1 cellular context compared by ENCODE assay signal in the genomic region with DNA sequence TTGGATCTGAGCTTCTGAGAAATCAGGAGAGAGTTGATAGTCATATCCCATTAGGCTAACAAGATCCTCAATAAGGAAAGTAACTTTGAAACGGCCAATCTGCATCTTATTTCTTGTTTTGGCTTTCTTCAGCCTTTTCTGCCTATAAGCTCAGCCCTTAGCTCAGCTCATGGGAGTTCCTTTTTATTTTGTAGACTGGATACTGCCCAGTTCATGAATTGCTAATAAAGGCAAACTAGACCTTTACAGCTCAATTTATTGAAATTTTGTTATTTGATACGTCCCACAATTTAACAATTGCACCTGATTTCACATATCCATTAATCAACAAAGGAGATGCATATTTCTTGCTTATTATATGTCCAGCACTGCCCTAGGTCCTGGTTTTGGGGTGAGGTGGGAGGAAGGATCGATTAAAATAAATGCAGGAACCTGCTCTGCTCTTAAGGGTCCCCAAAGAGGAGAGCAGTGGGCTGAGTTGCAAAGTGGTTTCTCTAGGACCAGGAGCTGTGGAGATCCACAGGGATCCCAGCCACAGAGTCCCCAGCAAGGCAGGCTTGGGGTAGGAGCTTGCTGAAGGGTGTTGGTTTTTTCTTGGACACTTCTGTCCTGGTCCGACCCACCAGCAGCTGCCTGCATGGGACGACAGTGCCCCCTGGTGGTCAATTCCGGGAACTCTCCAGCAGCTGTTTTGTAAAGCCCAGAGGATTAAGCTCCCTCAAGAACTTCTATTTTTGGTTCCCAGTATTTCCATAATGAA.
TF ChIP-seq lines count a peak whose summit lies in the region.

No MANE protein-coding gene starts in this region.

TF ChIP-seq in K562, 482 proteins besides CTCF, POLR2A, EP300 and RAD21 (continued from another document and continues in another):
- TF ChIP-seq, protein P1, sequence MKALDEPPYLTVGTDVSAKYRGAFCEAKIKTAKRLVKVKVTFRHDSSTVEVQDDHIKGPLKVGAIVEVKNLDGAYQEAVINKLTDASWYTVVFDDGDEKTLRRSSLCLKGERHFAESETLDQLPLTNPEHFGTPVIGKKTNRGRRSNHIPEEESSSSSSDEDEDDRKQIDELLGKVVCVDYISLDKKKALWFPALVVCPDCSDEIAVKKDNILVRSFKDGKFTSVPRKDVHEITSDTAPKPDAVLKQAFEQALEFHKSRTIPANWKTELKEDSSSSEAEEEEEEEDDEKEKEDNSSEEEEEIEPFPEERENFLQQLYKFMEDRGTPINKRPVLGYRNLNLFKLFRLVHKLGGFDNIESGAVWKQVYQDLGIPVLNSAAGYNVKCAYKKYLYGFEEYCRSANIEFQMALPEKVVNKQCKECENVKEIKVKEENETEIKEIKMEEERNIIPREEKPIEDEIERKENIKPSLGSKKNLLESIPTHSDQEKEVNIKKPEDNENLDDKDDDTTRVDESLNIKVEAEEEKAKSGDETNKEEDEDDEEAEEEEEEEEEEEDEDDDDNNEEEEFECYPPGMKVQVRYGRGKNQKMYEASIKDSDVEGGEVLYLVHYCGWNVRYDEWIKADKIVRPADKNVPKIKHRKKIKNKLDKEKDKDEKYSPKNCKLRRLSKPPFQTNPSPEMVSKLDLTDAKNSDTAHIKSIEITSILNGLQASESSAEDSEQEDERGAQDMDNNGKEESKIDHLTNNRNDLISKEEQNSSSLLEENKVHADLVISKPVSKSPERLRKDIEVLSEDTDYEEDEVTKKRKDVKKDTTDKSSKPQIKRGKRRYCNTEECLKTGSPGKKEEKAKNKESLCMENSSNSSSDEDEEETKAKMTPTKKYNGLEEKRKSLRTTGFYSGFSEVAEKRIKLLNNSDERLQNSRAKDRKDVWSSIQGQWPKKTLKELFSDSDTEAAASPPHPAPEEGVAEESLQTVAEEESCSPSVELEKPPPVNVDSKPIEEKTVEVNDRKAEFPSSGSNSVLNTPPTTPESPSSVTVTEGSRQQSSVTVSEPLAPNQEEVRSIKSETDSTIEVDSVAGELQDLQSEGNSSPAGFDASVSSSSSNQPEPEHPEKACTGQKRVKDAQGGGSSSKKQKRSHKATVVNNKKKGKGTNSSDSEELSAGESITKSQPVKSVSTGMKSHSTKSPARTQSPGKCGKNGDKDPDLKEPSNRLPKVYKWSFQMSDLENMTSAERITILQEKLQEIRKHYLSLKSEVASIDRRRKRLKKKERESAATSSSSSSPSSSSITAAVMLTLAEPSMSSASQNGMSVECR (CRISPR knock-in tag; IDR thresholded peaks at IDR 0.05), result no peak
- TF ChIP-seq PRMT5 (CRISPR knock-in tag; IDR thresholded peaks at IDR 0.05), result no peak
- TF ChIP-seq, protein P2, sequence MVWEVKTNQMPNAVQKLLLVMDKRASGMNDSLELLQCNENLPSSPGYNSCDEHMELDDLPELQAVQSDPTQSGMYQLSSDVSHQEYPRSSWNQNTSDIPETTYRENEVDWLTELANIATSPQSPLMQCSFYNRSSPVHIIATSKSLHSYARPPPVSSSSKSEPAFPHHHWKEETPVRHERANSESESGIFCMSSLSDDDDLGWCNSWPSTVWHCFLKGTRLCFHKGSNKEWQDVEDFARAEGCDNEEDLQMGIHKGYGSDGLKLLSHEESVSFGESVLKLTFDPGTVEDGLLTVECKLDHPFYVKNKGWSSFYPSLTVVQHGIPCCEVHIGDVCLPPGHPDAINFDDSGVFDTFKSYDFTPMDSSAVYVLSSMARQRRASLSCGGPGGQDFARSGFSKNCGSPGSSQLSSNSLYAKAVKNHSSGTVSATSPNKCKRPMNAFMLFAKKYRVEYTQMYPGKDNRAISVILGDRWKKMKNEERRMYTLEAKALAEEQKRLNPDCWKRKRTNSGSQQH (CRISPR knock-in tag; IDR thresholded peaks at IDR 0.05), result no peak
- TF ChIP-seq, protein P3, sequence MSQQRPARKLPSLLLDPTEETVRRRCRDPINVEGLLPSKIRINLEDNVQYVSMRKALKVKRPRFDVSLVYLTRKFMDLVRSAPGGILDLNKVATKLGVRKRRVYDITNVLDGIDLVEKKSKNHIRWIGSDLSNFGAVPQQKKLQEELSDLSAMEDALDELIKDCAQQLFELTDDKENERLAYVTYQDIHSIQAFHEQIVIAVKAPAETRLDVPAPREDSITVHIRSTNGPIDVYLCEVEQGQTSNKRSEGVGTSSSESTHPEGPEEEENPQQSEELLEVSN (IDR thresholded peaks at IDR 0.05; ENCODE audit: borderline replicate concordance in 1 of 2, extremely low read depth in 1 of 2, insufficient read depth in 1 of 2, insufficient read length in 1 of 2, low read depth in 1 of 2, low read length in 1 of 2, poor library complexity in 1 of 2, severe bottlenecking in 1 of 2), result no peak
- TF ChIP-seq CBFA2T2 (conservative IDR thresholded peaks at IDR 0.05), result no peak
- TF ChIP-seq TFAM (CRISPR knock-in tag; conservative IDR thresholded peaks at IDR 0.05), result no peak
- no peak for TF ChIP-seq ZNF76 (CRISPR knock-in tag; IDR thresholded peaks at IDR 0.05; ENCODE audit: borderline replicate concordance)
- TF ChIP-seq SMAD3 (CRISPR knock-in tag; conservative IDR thresholded peaks at IDR 0.05), result no peak
- no peak for TF ChIP-seq BRD4 (IDR thresholded peaks at IDR 0.05)
- TF ChIP-seq, protein P4, sequence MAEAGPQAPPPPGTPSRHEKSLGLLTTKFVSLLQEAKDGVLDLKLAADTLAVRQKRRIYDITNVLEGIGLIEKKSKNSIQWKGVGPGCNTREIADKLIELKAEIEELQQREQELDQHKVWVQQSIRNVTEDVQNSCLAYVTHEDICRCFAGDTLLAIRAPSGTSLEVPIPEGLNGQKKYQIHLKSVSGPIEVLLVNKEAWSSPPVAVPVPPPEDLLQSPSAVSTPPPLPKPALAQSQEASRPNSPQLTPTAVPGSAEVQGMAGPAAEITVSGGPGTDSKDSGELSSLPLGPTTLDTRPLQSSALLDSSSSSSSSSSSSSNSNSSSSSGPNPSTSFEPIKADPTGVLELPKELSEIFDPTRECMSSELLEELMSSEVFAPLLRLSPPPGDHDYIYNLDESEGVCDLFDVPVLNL (CRISPR knock-in tag; IDR thresholded peaks at IDR 0.05; ENCODE audit: low read depth), result no peak
- no peak for TF ChIP-seq GABPB2 (CRISPR knock-in tag; conservative IDR thresholded peaks at IDR 0.05)
- TF ChIP-seq, protein P5, sequence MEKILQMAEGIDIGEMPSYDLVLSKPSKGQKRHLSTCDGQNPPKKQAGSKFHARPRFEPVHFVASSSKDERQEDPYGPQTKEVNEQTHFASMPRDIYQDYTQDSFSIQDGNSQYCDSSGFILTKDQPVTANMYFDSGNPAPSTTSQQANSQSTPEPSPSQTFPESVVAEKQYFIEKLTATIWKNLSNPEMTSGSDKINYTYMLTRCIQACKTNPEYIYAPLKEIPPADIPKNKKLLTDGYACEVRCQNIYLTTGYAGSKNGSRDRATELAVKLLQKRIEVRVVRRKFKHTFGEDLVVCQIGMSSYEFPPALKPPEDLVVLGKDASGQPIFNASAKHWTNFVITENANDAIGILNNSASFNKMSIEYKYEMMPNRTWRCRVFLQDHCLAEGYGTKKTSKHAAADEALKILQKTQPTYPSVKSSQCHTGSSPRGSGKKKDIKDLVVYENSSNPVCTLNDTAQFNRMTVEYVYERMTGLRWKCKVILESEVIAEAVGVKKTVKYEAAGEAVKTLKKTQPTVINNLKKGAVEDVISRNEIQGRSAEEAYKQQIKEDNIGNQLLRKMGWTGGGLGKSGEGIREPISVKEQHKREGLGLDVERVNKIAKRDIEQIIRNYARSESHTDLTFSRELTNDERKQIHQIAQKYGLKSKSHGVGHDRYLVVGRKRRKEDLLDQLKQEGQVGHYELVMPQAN (IDR thresholded peaks at IDR 0.05; ENCODE audit: borderline replicate concordance), result no peak
- peak; percentile 52; the same call in 1 of the 2 replicates for TF ChIP-seq XRCC5 (IDR thresholded peaks at IDR 0.05; ENCODE audit: low read depth, low read length)
- TF ChIP-seq PHF20 (IDR thresholded peaks at IDR 0.05; ENCODE audit: partially characterized antibody), result no peak
- peak; percentile 74; the same call in 1 of the 2 replicates for TF ChIP-seq CC2D1A (IDR thresholded peaks at IDR 0.05)
- TF ChIP-seq GATAD2A (IDR thresholded peaks at IDR 0.05), result no peak
- TF ChIP-seq RBM39 (optimal IDR thresholded peaks at IDR 0.05; ENCODE audit: low read depth, low read length), result no peak
- no peak for TF ChIP-seq HCFC1 (IDR thresholded peaks at IDR 0.05; ENCODE audit: low read depth, low read length)
- TF ChIP-seq, protein P6, sequence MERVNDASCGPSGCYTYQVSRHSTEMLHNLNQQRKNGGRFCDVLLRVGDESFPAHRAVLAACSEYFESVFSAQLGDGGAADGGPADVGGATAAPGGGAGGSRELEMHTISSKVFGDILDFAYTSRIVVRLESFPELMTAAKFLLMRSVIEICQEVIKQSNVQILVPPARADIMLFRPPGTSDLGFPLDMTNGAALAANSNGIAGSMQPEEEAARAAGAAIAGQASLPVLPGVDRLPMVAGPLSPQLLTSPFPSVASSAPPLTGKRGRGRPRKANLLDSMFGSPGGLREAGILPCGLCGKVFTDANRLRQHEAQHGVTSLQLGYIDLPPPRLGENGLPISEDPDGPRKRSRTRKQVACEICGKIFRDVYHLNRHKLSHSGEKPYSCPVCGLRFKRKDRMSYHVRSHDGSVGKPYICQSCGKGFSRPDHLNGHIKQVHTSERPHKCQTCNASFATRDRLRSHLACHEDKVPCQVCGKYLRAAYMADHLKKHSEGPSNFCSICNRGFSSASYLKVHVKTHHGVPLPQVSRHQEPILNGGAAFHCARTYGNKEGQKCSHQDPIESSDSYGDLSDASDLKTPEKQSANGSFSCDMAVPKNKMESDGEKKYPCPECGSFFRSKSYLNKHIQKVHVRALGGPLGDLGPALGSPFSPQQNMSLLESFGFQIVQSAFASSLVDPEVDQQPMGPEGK (CRISPR knock-in tag; IDR thresholded peaks at IDR 0.05; ENCODE audit: borderline replicate concordance), result no peak
- TF ChIP-seq, protein P7, sequence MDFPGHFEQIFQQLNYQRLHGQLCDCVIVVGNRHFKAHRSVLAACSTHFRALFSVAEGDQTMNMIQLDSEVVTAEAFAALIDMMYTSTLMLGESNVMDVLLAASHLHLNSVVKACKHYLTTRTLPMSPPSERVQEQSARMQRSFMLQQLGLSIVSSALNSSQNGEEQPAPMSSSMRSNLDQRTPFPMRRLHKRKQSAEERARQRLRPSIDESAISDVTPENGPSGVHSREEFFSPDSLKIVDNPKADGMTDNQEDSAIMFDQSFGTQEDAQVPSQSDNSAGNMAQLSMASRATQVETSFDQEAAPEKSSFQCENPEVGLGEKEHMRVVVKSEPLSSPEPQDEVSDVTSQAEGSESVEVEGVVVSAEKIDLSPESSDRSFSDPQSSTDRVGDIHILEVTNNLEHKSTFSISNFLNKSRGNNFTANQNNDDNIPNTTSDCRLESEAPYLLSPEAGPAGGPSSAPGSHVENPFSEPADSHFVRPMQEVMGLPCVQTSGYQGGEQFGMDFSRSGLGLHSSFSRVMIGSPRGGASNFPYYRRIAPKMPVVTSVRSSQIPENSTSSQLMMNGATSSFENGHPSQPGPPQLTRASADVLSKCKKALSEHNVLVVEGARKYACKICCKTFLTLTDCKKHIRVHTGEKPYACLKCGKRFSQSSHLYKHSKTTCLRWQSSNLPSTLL (IDR thresholded peaks at IDR 0.05), result no peak
- TF ChIP-seq, protein P8, sequence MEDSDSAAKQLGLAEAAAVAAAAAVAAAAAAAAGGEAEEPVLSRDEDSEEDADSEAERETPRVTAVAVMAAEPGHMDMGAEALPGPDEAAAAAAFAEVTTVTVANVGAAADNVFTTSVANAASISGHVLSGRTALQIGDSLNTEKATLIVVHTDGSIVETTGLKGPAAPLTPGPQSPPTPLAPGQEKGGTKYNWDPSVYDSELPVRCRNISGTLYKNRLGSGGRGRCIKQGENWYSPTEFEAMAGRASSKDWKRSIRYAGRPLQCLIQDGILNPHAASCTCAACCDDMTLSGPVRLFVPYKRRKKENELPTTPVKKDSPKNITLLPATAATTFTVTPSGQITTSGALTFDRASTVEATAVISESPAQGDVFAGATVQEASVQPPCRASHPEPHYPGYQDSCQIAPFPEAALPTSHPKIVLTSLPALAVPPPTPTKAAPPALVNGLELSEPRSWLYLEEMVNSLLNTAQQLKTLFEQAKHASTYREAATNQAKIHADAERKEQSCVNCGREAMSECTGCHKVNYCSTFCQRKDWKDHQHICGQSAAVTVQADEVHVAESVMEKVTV (CRISPR knock-in tag; IDR thresholded peaks at IDR 0.05), result peak; percentile 99
- no peak for TF ChIP-seq RHOXF2B (CRISPR knock-in tag; conservative IDR thresholded peaks at IDR 0.05)
- TF ChIP-seq, protein P9, sequence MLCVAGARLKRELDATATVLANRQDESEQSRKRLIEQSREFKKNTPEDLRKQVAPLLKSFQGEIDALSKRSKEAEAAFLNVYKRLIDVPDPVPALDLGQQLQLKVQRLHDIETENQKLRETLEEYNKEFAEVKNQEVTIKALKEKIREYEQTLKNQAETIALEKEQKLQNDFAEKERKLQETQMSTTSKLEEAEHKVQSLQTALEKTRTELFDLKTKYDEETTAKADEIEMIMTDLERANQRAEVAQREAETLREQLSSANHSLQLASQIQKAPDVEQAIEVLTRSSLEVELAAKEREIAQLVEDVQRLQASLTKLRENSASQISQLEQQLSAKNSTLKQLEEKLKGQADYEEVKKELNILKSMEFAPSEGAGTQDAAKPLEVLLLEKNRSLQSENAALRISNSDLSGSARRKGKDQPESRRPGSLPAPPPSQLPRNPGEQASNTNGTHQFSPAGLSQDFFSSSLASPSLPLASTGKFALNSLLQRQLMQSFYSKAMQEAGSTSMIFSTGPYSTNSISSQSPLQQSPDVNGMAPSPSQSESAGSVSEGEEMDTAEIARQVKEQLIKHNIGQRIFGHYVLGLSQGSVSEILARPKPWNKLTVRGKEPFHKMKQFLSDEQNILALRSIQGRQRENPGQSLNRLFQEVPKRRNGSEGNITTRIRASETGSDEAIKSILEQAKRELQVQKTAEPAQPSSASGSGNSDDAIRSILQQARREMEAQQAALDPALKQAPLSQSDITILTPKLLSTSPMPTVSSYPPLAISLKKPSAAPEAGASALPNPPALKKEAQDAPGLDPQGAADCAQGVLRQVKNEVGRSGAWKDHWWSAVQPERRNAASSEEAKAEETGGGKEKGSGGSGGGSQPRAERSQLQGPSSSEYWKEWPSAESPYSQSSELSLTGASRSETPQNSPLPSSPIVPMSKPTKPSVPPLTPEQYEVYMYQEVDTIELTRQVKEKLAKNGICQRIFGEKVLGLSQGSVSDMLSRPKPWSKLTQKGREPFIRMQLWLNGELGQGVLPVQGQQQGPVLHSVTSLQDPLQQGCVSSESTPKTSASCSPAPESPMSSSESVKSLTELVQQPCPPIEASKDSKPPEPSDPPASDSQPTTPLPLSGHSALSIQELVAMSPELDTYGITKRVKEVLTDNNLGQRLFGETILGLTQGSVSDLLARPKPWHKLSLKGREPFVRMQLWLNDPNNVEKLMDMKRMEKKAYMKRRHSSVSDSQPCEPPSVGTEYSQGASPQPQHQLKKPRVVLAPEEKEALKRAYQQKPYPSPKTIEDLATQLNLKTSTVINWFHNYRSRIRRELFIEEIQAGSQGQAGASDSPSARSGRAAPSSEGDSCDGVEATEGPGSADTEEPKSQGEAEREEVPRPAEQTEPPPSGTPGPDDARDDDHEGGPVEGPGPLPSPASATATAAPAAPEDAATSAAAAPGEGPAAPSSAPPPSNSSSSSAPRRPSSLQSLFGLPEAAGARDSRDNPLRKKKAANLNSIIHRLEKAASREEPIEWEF (CRISPR knock-in tag; IDR thresholded peaks at IDR 0.05), result no peak
- no peak for TF ChIP-seq ZNF143 (CRISPR knock-in tag; IDR thresholded peaks at IDR 0.05)
- no peak for TF ChIP-seq ZC3H4 (CRISPR knock-in tag; IDR thresholded peaks at IDR 0.05; ENCODE audit: borderline replicate concordance)
- TF ChIP-seq CTBP1 (IDR thresholded peaks at IDR 0.05; ENCODE audit: borderline replicate concordance), result no peak
- no peak for TF ChIP-seq ZNF785 (CRISPR knock-in tag; IDR thresholded peaks at IDR 0.05)
- TF ChIP-seq MAFF (IDR thresholded peaks at IDR 0.05; ENCODE audit: low read length), result no peak
